ENCODE assay signal across 13 cellular contexts in the genomic region with DNA sequence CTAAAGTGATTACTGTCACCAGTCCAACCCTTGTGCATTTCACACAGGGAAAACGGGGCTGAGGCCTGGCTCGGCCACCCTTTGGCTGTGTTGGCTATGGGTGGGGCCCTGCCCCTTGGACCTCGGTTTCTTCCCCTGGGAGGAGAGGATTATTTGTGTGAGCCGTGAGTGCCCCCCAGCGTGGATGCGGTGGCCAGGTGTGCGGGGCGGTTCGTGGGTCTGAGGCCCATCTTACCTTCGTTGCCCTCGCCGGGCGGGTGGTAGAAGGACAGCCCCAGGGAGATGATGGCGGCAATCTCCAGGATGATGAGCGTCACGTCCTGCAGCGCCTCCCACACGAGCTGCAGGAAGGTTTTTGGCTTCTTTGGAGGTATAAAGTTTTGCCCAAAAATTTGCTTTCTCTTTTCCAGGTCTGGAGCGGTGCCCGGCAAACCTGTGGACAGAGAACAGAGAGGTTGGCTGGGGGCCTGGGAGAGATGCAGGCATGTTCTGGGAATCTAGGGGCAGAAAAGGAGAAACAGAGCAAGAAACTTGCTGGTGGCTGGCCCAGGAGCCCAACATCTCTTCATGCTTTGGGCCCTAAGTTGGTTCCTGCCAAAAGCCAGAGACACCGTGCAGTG.
DNase-seq lines count a peak whose midpoint lies in the region; ATAC-seq and TF ChIP-seq lines count a peak whose summit lies in the region.
"Had no signal": no experiment of that assay in that cellular context is flagged by ENCODE, and none has a peak within 500 bp of the region (broad histone marks: within the 10 kb centered on the region; RNA-seq: fewer than 3 reads in every experiment).

No MANE protein-coding gene starts in this region.

- no peak overlapping the region for H3K9ac ChIP-seq in OCI-LY1 (ENCODE audit: low read length)
- no peak overlapping the region for H3K9ac ChIP-seq in neural progenitor cell

- H3K79me2 ChIP-seq in OCI-LY1 (ENCODE audit: insufficient read depth, low read length) (no peaks in the 10 kb centered on the region), neural progenitor cell (ENCODE audit: low read depth) (no peaks in the 10 kb centered on the region)

- H4K20me1 ChIP-seq in OCI-LY1 (ENCODE audit: insufficient read depth, low read length) (no peaks in the 10 kb centered on the region), neural progenitor cell (ENCODE audit: low read depth) (no peaks in the 10 kb centered on the region)

- H3F3A ChIP-seq in OCI-LY1 (ENCODE audit: insufficient read depth, low read length), result no peaks in the 10 kb centered on the region
- H3F3A ChIP-seq in neural progenitor cell (ENCODE audit: low read depth), result no peaks in the 10 kb centered on the region

- intact Hi-C loops in upper lobe of right lung (cut with DNase I), result no loop called here

- ATAC-seq in upper lobe of right lung, result no peak
- no peak for ATAC-seq in naive thymus-derived CD8-positive, alpha-beta T cell
- ATAC-seq in HG03432 (IDR thresholded peaks at IDR 0.05; ENCODE audit: unreplicated experiment), result no peak

- POLR2A ChIA-PET in naive thymus-derived CD8-positive, alpha-beta T cell (lab: Charles Lee), result no interaction called here

- no peak overlapping the region for H3K27ac ChIP-seq in OCI-LY1 (ENCODE audit: low read depth, low read length, poor library complexity, severe bottlenecking)
- no peak overlapping the region for H3K27ac ChIP-seq in neural progenitor cell
- H3K27ac ChIP-seq in upper lobe of right lung, result no peak overlapping the region
- H3K27ac ChIP-seq: C4-2B had no signal

- H3K27me3 ChIP-seq in OCI-LY1 (ENCODE audit: insufficient read depth, low read length) (0 out of 2 replicates have a peak, but pooled peaks cover 6% of the 10 kb centered on the region), neural progenitor cell (no peaks in the 10 kb centered on the region), upper lobe of right lung (no peaks in the 10 kb centered on the region)

- H3K4me1 Mint-ChIP-seq in chondrocyte (ENCODE audit: low read depth) (no peaks in the 10 kb centered on the region), neural progenitor cell (no peaks in the 10 kb centered on the region)
- no peaks in the 10 kb centered on the region for H3K4me1 Mint-ChIP-seq in naive thymus-derived CD8-positive, alpha-beta T cell
- H3K4me1 Mint-ChIP-seq: B cell; CD4-positive, alpha-beta memory T cell had no signal

- no peaks in the 10 kb centered on the region for H3K9me2 ChIP-seq in OCI-LY1 (ENCODE audit: low read depth, low read length)

- no peak overlapping the region for H3K4me2 ChIP-seq in OCI-LY1 (ENCODE audit: low read length)
- H3K4me2 ChIP-seq in neural progenitor cell, result no peak overlapping the region

- H3K4me3 ChIP-seq in OCI-LY1 (ENCODE audit: low read depth, low read length, poor library complexity, severe bottlenecking) (no peak overlapping the region), neural progenitor cell (no peak overlapping the region), upper lobe of right lung (no peak overlapping the region)
- H3K4me3 ChIP-seq: HAP-1 had no signal

- H3K27ac Mint-ChIP-seq in chondrocyte (ENCODE audit: unreplicated experiment), result no peak overlapping the region
- H3K27ac Mint-ChIP-seq in neural progenitor cell, result peak overlapping the region; percentile 44
- H3K27ac Mint-ChIP-seq in naive thymus-derived CD8-positive, alpha-beta T cell, result no peak overlapping the region
- H3K27ac Mint-ChIP-seq: B cell; CD4-positive, alpha-beta memory T cell had no signal

- H3K4me1 ChIP-seq in OCI-LY1 (ENCODE audit: insufficient read depth, low read length, severe bottlenecking) (no peaks in the 10 kb centered on the region), neural progenitor cell (no peaks in the 10 kb centered on the region), upper lobe of right lung (no peaks in the 10 kb centered on the region)
- H3K4me1 ChIP-seq: HAP-1 had no signal

- peak; percentile 59 for DNase-seq in chondrocyte (ENCODE audit: low spot score)
- DNase-seq in neural progenitor cell (ENCODE audit: low spot score), result no peak
- DNase-seq in upper lobe of right lung, result peak; percentile 44
- no peak for DNase-seq in naive thymus-derived CD8-positive, alpha-beta T cell
- DNase-seq in NCI-H1694 (lab: John Stamatoyannopoulos, UW), result no peak
- DNase-seq: ACHN; CD4-positive, alpha-beta memory T cell; DMS79 had no signal

- no peak overlapping the region for H3K4me3 Mint-ChIP-seq in chondrocyte (ENCODE audit: unreplicated experiment)
- H3K4me3 Mint-ChIP-seq in neural progenitor cell, result no peak overlapping the region
- H3K4me3 Mint-ChIP-seq in naive thymus-derived CD8-positive, alpha-beta T cell, result no peak overlapping the region
- H3K4me3 Mint-ChIP-seq: B cell; CD4-positive, alpha-beta memory T cell had no signal

- no peaks in the 10 kb centered on the region for H3K36me3 ChIP-seq in OCI-LY1 (ENCODE audit: insufficient read depth, low read length)
- no peaks in the 10 kb centered on the region for H3K36me3 ChIP-seq in neural progenitor cell
- H3K36me3 ChIP-seq in upper lobe of right lung, result no peaks in the 10 kb centered on the region
- H3K36me3 ChIP-seq: HAP-1 had no signal

- H3K36me3 Mint-ChIP-seq in chondrocyte (ENCODE audit: low read depth) (no peaks in the 10 kb centered on the region), neural progenitor cell (no peaks in the 10 kb centered on the region)
- H3K36me3 Mint-ChIP-seq in naive thymus-derived CD8-positive, alpha-beta T cell, result no peaks in the 10 kb centered on the region
- H3K36me3 Mint-ChIP-seq: CD4-positive, alpha-beta memory T cell had no signal

- H3K9me3 Mint-ChIP-seq in chondrocyte (ENCODE audit: low read depth) (no peaks in the 10 kb centered on the region), neural progenitor cell (no peaks in the 10 kb centered on the region)
- no peaks in the 10 kb centered on the region for H3K9me3 Mint-ChIP-seq in naive thymus-derived CD8-positive, alpha-beta T cell
- H3K9me3 Mint-ChIP-seq: CD4-positive, alpha-beta memory T cell had no signal

- peak; percentile 30; the same call in 1 of the 2 replicates for TF ChIP-seq CTCF in OCI-LY1 (IDR thresholded peaks at IDR 0.05; ENCODE audit: low read length)
- no peak for TF ChIP-seq CTCF in chondrocyte (IDR thresholded peaks at IDR 0.05)
- TF ChIP-seq CTCF in neural progenitor cell (IDR thresholded peaks at IDR 0.05), result no peak
- TF ChIP-seq CTCF in upper lobe of right lung (IDR thresholded peaks at IDR 0.05), result no peak

- H3K9me3 ChIP-seq in OCI-LY1 (ENCODE audit: low read length) (no peaks in the 10 kb centered on the region), neural progenitor cell (ENCODE audit: low read depth) (no peaks in the 10 kb centered on the region), upper lobe of right lung (no peaks in the 10 kb centered on the region)
- H3K9me3 ChIP-seq: HAP-1 had no signal

- no peak overlapping the region for H2AFZ ChIP-seq in OCI-LY1 (ENCODE audit: low read length)
- H2AFZ ChIP-seq in neural progenitor cell (replicated peaks), result no peak overlapping the region

- peaks cover 14% of the 10 kb centered on the region for H3K27me3 Mint-ChIP-seq in chondrocyte (ENCODE audit: low read depth)
- no peaks in the 10 kb centered on the region for H3K27me3 Mint-ChIP-seq in neural progenitor cell (ENCODE audit: insufficient read depth, low read depth)
- H3K27me3 Mint-ChIP-seq in naive thymus-derived CD8-positive, alpha-beta T cell, result peaks cover 0 to 12% (median 1%) of the 10 kb centered on the region in 5 donors
- H3K27me3 Mint-ChIP-seq: B cell had no signal

Comparison
In these comparisons a context has a peak if more than half of its experiments do, and no peak if none do; other contexts are left out.
1. DNase-seq: peak in chondrocyte (single experiment) and upper lobe of right lung (single experiment); none in neural progenitor cell (single experiment), naive thymus-derived CD8-positive, alpha-beta T cell (0 of 10) and NCI-H1694 (single experiment).